1 cellular context compared by ENCODE assay signal in genomic region chr15:70308011-70308761, GRCh38.
TF ChIP-seq lines count a peak whose summit lies in the region.

No MANE protein-coding gene starts in this region.

TF ChIP-seq in GM23338, 12 proteins besides CTCF, POLR2A, EP300 and RAD21 (continued from another document):
- TF ChIP-seq ZNF462 (CRISPR knock-in tag; IDR thresholded peaks at IDR 0.05), result no peak
- no peak for TF ChIP-seq NANOG (IDR thresholded peaks at IDR 0.05; ENCODE audit: borderline replicate concordance)
